14 cellular contexts compared by ENCODE assay signal in the genomic region with DNA sequence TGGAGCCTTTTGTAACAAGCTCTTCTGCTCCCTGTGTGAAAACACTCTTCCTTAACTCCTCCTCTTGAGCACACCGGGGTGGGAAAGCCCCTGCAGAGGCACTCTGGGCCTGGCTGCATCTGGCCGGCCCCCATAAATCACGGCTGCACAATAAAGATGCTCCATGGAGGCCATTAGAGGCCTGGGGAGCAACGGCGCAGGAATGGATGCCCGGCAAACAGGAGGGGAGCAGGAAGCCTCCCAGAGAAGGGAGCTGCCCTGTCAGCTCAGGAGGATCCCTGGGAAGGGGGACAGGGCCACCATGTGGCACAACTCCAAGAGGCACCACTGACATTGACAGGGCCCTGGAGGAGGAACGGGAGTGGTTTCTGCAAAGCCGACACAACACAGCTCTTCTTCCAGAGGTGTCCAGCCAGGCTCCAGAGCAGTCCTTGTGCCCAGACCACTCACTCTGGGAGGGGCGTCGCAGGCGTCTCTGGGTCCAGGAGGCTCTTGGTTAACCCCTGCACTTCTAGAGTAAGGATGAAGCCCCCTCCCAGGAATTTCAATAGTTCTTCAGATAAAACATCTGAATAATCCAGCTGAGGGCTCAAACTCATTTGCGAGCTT.
DNase-seq lines count a peak whose midpoint lies in the region; ATAC-seq lines count a peak whose summit lies in the region.
"Had no signal": no experiment of that assay in that cellular context is flagged by ENCODE, and none has a peak within 500 bp of the region (broad histone marks: within the 10 kb centered on the region; RNA-seq: fewer than 3 reads in every experiment).

No MANE protein-coding gene starts in this region.

- no peaks in the 10 kb centered on the region; the same call in 1 of the 2 replicates for H3K9me3 ChIP-seq in NT2/D1 (ENCODE audit: insufficient read depth, low read length)

- DNase-seq in DMS79 treated with DMSO at 0.1 percent for 48 hours (lab: John Stamatoyannopoulos, UW) (peak; percentile 69), NCI-H1436 treated with DMSO at 0.1 percent for 48 hours (lab: John Stamatoyannopoulos, UW) (peak; percentile 21), NT2/D1 (ENCODE audit: low read depth, low spot score) (peak; percentile 77), islet precursor cell (peak; percentile 89), activated T-cell treated with anti-CD3 and anti-CD28 coated beads for 4 hours (no peak), HK-2 (ENCODE audit: unreplicated experiment) (no peak), NCI-H2029 (lab: John Stamatoyannopoulos, UW) (no peak)
- DNase-seq in activated naive CD8-positive, alpha-beta T cell treated with anti-CD3 and anti-CD28 coated beads, Interleukin-2, amount 50 U/mL, for 24 hours = no peak
- DNase-seq: central memory CD4-positive, alpha-beta T cell; left colon; MV-4-11; stimulated activated naive CD4-positive, alpha-beta T cell treated with Interleukin-2 at 50 U/mL for 16 hours had no signal

- no peak for ATAC-seq in activated naive CD8-positive, alpha-beta T cell treated with anti-CD3 and anti-CD28 coated beads, Interleukin-2, amount 50 U/mL, for 24 hours
- ATAC-seq: left colon, right cardiac atrium had no signal

- H3K27me3 ChIP-seq in NT2/D1 (ENCODE audit: insufficient read depth, insufficient read length) = peaks cover 4% of the 10 kb centered on the region

- no peak overlapping the region for H3K27ac Mint-ChIP-seq in activated naive CD8-positive, alpha-beta T cell treated with anti-CD3 and anti-CD28 coated beads, Interleukin-2, amount 50 U/mL, for 24 hours
- H3K27ac Mint-ChIP-seq: activated naive CD8-positive, alpha-beta T cell had no signal

- H3K36me3 Mint-ChIP-seq in activated naive CD8-positive, alpha-beta T cell treated with anti-CD3 and anti-CD28 coated beads, Interleukin-2, amount 50 U/mL, for 24 hours (ENCODE audit: low read depth) = no peaks in the 10 kb centered on the region
- H3K36me3 Mint-ChIP-seq: activated naive CD8-positive, alpha-beta T cell had no signal

- H3K4me3 Mint-ChIP-seq in activated naive CD8-positive, alpha-beta T cell treated with anti-CD3 and anti-CD28 coated beads, Interleukin-2, amount 50 U/mL, for 24 hours = no peak overlapping the region
- H3K4me3 Mint-ChIP-seq: activated naive CD8-positive, alpha-beta T cell had no signal

- no peak overlapping the region for H3K4me3 ChIP-seq in NT2/D1 (ENCODE audit: insufficient read length, low read depth)

- peaks cover 4% of the 10 kb centered on the region for H3K27me3 Mint-ChIP-seq in activated naive CD8-positive, alpha-beta T cell treated with anti-CD3 and anti-CD28 coated beads, Interleukin-2, amount 50 U/mL, for 24 hours
- H3K27me3 Mint-ChIP-seq: activated naive CD8-positive, alpha-beta T cell had no signal

- peaks cover 4% of the 10 kb centered on the region for H3K9me3 Mint-ChIP-seq in activated naive CD8-positive, alpha-beta T cell treated with anti-CD3 and anti-CD28 coated beads, Interleukin-2, amount 50 U/mL, for 24 hours

- H3K4me1 Mint-ChIP-seq in activated naive CD8-positive, alpha-beta T cell treated with anti-CD3 and anti-CD28 coated beads, Interleukin-2, amount 50 U/mL, for 24 hours = no peaks in the 10 kb centered on the region

- no peaks in the 10 kb centered on the region for H3K36me3 ChIP-seq in NT2/D1 (ENCODE audit: insufficient read depth, insufficient read length, low read length)

- H3K9ac ChIP-seq in NT2/D1 (ENCODE audit: insufficient read length, low read depth) = no peak overlapping the region

- H3K4me1 ChIP-seq in NT2/D1 (ENCODE audit: insufficient read depth, insufficient read length) = peaks cover 6% of the 10 kb centered on the region

Comparison
In these comparisons a context has a peak if more than half of its experiments do, and no peak if none do; other contexts are left out.
1. DNase-seq: peak in DMS79 treated with DMSO at 0.1 percent for 48 hours (single experiment), NCI-H1436 treated with DMSO at 0.1 percent for 48 hours (single experiment), NT2/D1 (single experiment) and islet precursor cell (single experiment); none in activated naive CD8-positive, alpha-beta T cell treated with anti-CD3 and anti-CD28 coated beads, Interleukin-2, amount 50 U/mL, for 24 hours (single experiment), activated T-cell treated with anti-CD3 and anti-CD28 coated beads for 4 hours (single experiment), HK-2 (single experiment) and NCI-H2029 (single experiment).